11 cellular contexts compared by ENCODE assay signal in the genomic region with DNA sequence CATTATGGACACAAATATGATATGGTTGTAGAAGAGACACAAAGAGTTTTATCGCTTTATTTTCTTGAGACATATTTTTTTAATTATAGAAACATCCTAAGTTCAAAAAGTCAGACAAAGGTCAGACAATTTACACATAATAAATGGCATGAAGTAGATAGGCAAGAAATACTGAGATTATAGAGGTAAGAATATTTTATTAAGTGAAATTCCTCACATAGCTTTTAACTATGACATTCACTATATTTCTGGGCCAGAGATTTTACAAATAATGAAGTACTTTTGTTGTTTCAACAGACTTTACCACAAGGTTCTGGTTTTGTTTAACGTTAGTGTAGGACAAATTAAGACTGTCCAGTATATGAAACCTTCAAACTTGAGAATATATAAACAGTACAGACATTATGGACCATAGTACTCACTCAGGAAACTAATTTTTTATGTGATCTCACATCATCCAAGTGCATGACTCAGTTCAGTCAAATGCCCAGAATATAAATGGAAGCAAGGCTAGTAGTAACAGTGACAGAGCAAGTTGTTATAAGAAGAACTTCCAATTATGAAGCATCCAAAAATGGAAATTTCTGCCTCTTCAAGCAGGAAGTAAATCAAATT.
"Had no signal": no experiment of that assay in that cellular context is flagged by ENCODE, and none has a peak within 500 bp of the region (broad histone marks: within the 10 kb centered on the region; RNA-seq: fewer than 3 reads in every experiment).

No MANE protein-coding gene starts in this region.

- H3K36me3 Mint-ChIP-seq: activated CD4-positive, alpha-beta memory T cell treated with anti-CD3 and anti-CD28 coated beads for 36 hours; activated naive CD8-positive, alpha-beta T cell had no signal

- H3K27me3 ChIP-seq: cardiac muscle cell had no signal

- H3K27ac Mint-ChIP-seq: activated CD4-positive, alpha-beta memory T cell treated with anti-CD3 and anti-CD28 coated beads for 36 hours; activated naive CD8-positive, alpha-beta T cell had no signal

- H3K9me3 Mint-ChIP-seq: activated CD4-positive, alpha-beta memory T cell treated with anti-CD3 and anti-CD28 coated beads for 36 hours had no signal

- H3K4me3 Mint-ChIP-seq: activated CD4-positive, alpha-beta memory T cell treated with anti-CD3 and anti-CD28 coated beads for 36 hours; activated naive CD8-positive, alpha-beta T cell had no signal

- H3K36me3 ChIP-seq: cardiac muscle cell had no signal

- DNase-seq: activated CD4-positive, alpha-beta memory T cell treated with anti-CD3 and anti-CD28 coated beads for 36 hours; activated CD4-positive, alpha-beta T cell treated with anti-CD3 and anti-CD28 coated beads for 1 hour; activated gamma-delta T cell; activated T-cell treated with anti-CD3 and anti-CD28 coated beads, Interleukin-2, amount 50 U/mL, for 48 hours; anterior cingulate cortex; stimulated activated naive CD4-positive, alpha-beta T cell; T-helper 9 cell; trophoblast cell had no signal

- H3K4me3 ChIP-seq: cardiac muscle cell had no signal

- ATAC-seq: sciatic nerve had no signal

- H3K27ac ChIP-seq: cardiac muscle cell had no signal

- H3K27me3 Mint-ChIP-seq: activated CD4-positive, alpha-beta memory T cell treated with anti-CD3 and anti-CD28 coated beads for 36 hours had no signal
